In genomic region chr11:76694664-76695063, GRCh38 we compare ENCODE assay signal across 17 cellular contexts.
DNase-seq lines count a peak whose midpoint lies in the region; ATAC-seq, FAIRE-seq and TF ChIP-seq lines count a peak whose summit lies in the region.
"Had no signal": no experiment of that assay in that cellular context is flagged by ENCODE, and none has a peak within 500 bp of the region (broad histone marks: within the 10 kb centered on the region; RNA-seq: fewer than 3 reads in every experiment).

No MANE protein-coding gene starts in this region.

- H3K4me3 Mint-ChIP-seq in stimulated activated naive CD8-positive, alpha-beta T cell treated with anti-CD3 and anti-CD28 coated beads, Interleukin-15, amount 100 ng/mL, for 72 hours: no peak overlapping the region
- H3K4me3 Mint-ChIP-seq: activated naive CD8-positive, alpha-beta T cell treated with anti-CD3 and anti-CD28 coated beads, Interleukin-2, amount 50 U/mL, for 24 hours; T-helper 1 cell treated with Interleukin-12 subunit alpha and Interleukin-12 subunit beta and Interleukin-4 antibody, amounts not matched to agents 30 μg/mL and 1 μg/mL, for 36 hours had no signal

- peaks cover 7% of the 10 kb centered on the region for H3K27me3 Mint-ChIP-seq in stimulated activated naive CD8-positive, alpha-beta T cell treated with anti-CD3 and anti-CD28 coated beads, Interleukin-15, amount 100 ng/mL, for 72 hours

- no peak overlapping the region for H3K27ac ChIP-seq in brain microvascular endothelial cell
- H3K27ac ChIP-seq: dorsolateral prefrontal cortex, gastroesophageal sphincter had no signal

- H3K36me3 ChIP-seq in brain microvascular endothelial cell (replicated peaks): no peaks in the 10 kb centered on the region
- H3K36me3 ChIP-seq: BE2C, gastroesophageal sphincter had no signal

- ATAC-seq in stimulated activated naive CD8-positive, alpha-beta T cell treated with anti-CD3 and anti-CD28 coated beads, Interleukin-15, amount 100 ng/mL, for 72 hours: no peak
- ATAC-seq: activated naive CD8-positive, alpha-beta T cell treated with anti-CD3 and anti-CD28 coated beads, Interleukin-2, amount 50 U/mL, for 24 hours; gastroesophageal sphincter had no signal

- in situ Hi-C loops in brain microvascular endothelial cell (cut with HindIII; ENCODE audit: low pct_ligation_motif_present, low sequenced_read_pairs): no loop called here

- peak; percentile 38 for DNase-seq in AG09309 (ENCODE audit: low read depth)
- peak; percentile 53 for DNase-seq in HTR-8/SVneo (ENCODE audit: insufficient read length, low spot score)
- peak; percentile 75 for DNase-seq in brain microvascular endothelial cell
- peak; percentile 84 for DNase-seq in hepatic stellate cell (ENCODE audit: low spot score)
- DNase-seq in D341Med (ENCODE audit: low spot score): no peak
- no peak for DNase-seq in GM20000 (ENCODE audit: low spot score)
- DNase-seq in stimulated activated naive CD8-positive, alpha-beta T cell treated with anti-CD3 and anti-CD28 coated beads, Interleukin-15, amount 100 ng/mL, for 72 hours: no peak
- DNase-seq in GM19239 (ENCODE audit: insufficient read length, low spot score): no peak
- DNase-seq: activated naive CD8-positive, alpha-beta T cell treated with anti-CD3 and anti-CD28 coated beads, Interleukin-2, amount 50 U/mL, for 24 hours; BE2C; dorsolateral prefrontal cortex; KG1; midbrain; NCI-H524 treated with DMSO at 0.1 percent for 48 hours had no signal

- TF ChIP-seq CTCF in AG09309 (IDR thresholded peaks at IDR 0.05; ENCODE audit: control insufficient read depth, insufficient read depth, low read depth, low read length, missing control alignments) (no peak), brain microvascular endothelial cell (IDR thresholded peaks at IDR 0.05; ENCODE audit: low read depth, low read length, missing control alignments) (no peak), GM20000 (IDR thresholded peaks at IDR 0.05; ENCODE audit: extremely low read depth, missing control alignments) (no peak)

- H3K27ac Mint-ChIP-seq in stimulated activated naive CD8-positive, alpha-beta T cell treated with anti-CD3 and anti-CD28 coated beads, Interleukin-15, amount 100 ng/mL, for 72 hours: no peak overlapping the region
- H3K27ac Mint-ChIP-seq: activated naive CD8-positive, alpha-beta T cell treated with anti-CD3 and anti-CD28 coated beads, Interleukin-2, amount 50 U/mL, for 24 hours; T-helper 1 cell treated with Interleukin-12 subunit alpha and Interleukin-12 subunit beta and Interleukin-4 antibody, amounts not matched to agents 30 μg/mL and 1 μg/mL, for 36 hours had no signal

- H3K9me3 Mint-ChIP-seq in stimulated activated naive CD8-positive, alpha-beta T cell treated with anti-CD3 and anti-CD28 coated beads, Interleukin-15, amount 100 ng/mL, for 72 hours: no peaks in the 10 kb centered on the region
- H3K9me3 Mint-ChIP-seq: activated naive CD8-positive, alpha-beta T cell treated with anti-CD3 and anti-CD28 coated beads, Interleukin-2, amount 50 U/mL, for 24 hours; T-helper 1 cell treated with Interleukin-12 subunit alpha and Interleukin-12 subunit beta and Interleukin-4 antibody, amounts not matched to agents 30 μg/mL and 1 μg/mL, for 36 hours had no signal

- FAIRE-seq in HTR-8/SVneo (lab: Jason Lieb, UNC) (no peak), GM19239 (lab: Jason Lieb, UNC) (no peak)
- FAIRE-seq: islet of Langerhans had no signal

- H3K27me3 ChIP-seq in brain microvascular endothelial cell (replicated peaks): no peaks in the 10 kb centered on the region
- H3K27me3 ChIP-seq: BE2C, dorsolateral prefrontal cortex, gastroesophageal sphincter had no signal

- H3K4me3 ChIP-seq in AG09309 (ENCODE audit: control insufficient read depth, low read depth, low read length) (no peak overlapping the region), brain microvascular endothelial cell (ENCODE audit: low read depth, low read length) (no peak overlapping the region)
- H3K4me3 ChIP-seq: dorsolateral prefrontal cortex, gastroesophageal sphincter had no signal

- H3K4me1 Mint-ChIP-seq in stimulated activated naive CD8-positive, alpha-beta T cell treated with anti-CD3 and anti-CD28 coated beads, Interleukin-15, amount 100 ng/mL, for 72 hours: peaks cover 10% of the 10 kb centered on the region

Comparison
In these comparisons a context has a peak if more than half of its experiments do, and no peak if none do; other contexts are left out.
1. DNase-seq: peak in AG09309 (single experiment), HTR-8/SVneo (single experiment), brain microvascular endothelial cell (single experiment) and hepatic stellate cell (single experiment); none in D341Med (single experiment), GM20000 (single experiment), stimulated activated naive CD8-positive, alpha-beta T cell treated with anti-CD3 and anti-CD28 coated beads, Interleukin-15, amount 100 ng/mL, for 72 hours (0 of 2) and GM19239 (single experiment).